15 cellular contexts compared by ENCODE assay signal in genomic region chr7:17212188-17212587, GRCh38.
DNase-seq lines count a peak whose midpoint lies in the region; ATAC-seq, FAIRE-seq and TF ChIP-seq lines count a peak whose summit lies in the region.
"Had no signal": no experiment of that assay in that cellular context is flagged by ENCODE, and none has a peak within 500 bp of the region (broad histone marks: within the 10 kb centered on the region; RNA-seq: fewer than 3 reads in every experiment).

No MANE protein-coding gene starts in this region.

- peak; percentile 62; the same call in 1 of the 3 replicates for ATAC-seq in HepG2

- H3K4me2 ChIP-seq in HepG2 (ENCODE audit: low read depth, low read length) = peak overlapping the region; percentile 36
- H3K4me2 ChIP-seq: BLaER1 had no signal

- H2AFZ ChIP-seq in HepG2 (ENCODE audit: low read length) = no peak overlapping the region

- TF ChIP-seq CTCF in HepG2 (CRISPR knock-in tag; IDR thresholded peaks at IDR 0.05) (no peak), sigmoid colon (IDR thresholded peaks at IDR 0.05) (no peak)

- in situ Hi-C loops in HepG2 (cut with HindIII; ENCODE audit: extremely low pct_ligation_motif_present, low pct_unique_long_range_greater_than_20kb) = no loop called here

- BruUV-seq in HepG2 (replicated peaks; lab: Mats Ljungman, UMichigan) = no TSS peak

- no peak for FAIRE-seq in HepG2 (lab: Jason Lieb, UNC)

- intact Hi-C loops in HepG2 (cut with micrococcal nuclease; ENCODE audit: unreplicated experiment) = no loop called here
- intact Hi-C loops in sigmoid colon (cut with DNase I) = no loop called here

- H3K27me3 ChIP-seq in HepG2 (ENCODE audit: control insufficient read depth in 1 of 2, insufficient read depth in 2 of 2, low read length in 2 of 2) (no peaks in the 10 kb centered on the region), sigmoid colon (no peaks in the 10 kb centered on the region)
- H3K27me3 ChIP-seq: BLaER1 had no signal

- no peak overlapping the region for H3K9ac ChIP-seq in HepG2 (ENCODE audit: insufficient read depth, low read depth, low read length)
- H3K9ac ChIP-seq: BLaER1 had no signal

- H3K27ac ChIP-seq in HepG2 (ENCODE audit: extremely low read length, insufficient read depth, low read length) (no peak overlapping the region), sigmoid colon (no peak overlapping the region)
- H3K27ac ChIP-seq: 22Rv1, BLaER1 had no signal

- no peaks in the 10 kb centered on the region for H3K9me3 ChIP-seq in HepG2 (ENCODE audit: low read length)
- H3K9me3 ChIP-seq in sigmoid colon = peaks cover 0 to 2% (median 0%) of the 10 kb centered on the region in 4 donors
- H3K9me3 ChIP-seq: BLaER1 had no signal

- CTCF ChIA-PET in HepG2 (lab: Yijun Ruan, JAX; ENCODE audit: low intra/inter-chr PET ratio, low total read pairs) = no interaction called here

- H3K4me1 ChIP-seq in HepG2 (ENCODE audit: insufficient read depth, low read length) = peaks cover 27% of the 10 kb centered on the region
- no peaks in the 10 kb centered on the region for H3K4me1 ChIP-seq in sigmoid colon

- no peak for TF ChIP-seq RAD21 in HepG2 (CRISPR knock-in tag; IDR thresholded peaks at IDR 0.05)

- H3K4me3 ChIP-seq in HepG2 (replicated peaks in 1 of 3; ENCODE audit: insufficient read depth in 1 of 3, low read depth in 2 of 3, low read length in 3 of 3) (no peak overlapping the region), sigmoid colon (no peak overlapping the region)
- H3K4me3 ChIP-seq: BLaER1 had no signal

- peak; percentile 29 for DNase-seq in DMS53 (lab: John Stamatoyannopoulos, UW)
- DNase-seq in DMS53 treated with DMSO at 0.1 percent for 48 hours (lab: John Stamatoyannopoulos, UW; ENCODE audit: unreplicated experiment) = no peak
- peak; percentile 50 for DNase-seq in LoVo (ENCODE audit: low spot score)
- DNase-seq in HepG2 (ENCODE audit: low spot score) = peak; percentile 48
- peak; percentile 10 for DNase-seq in renal cortical epithelial cell (ENCODE audit: low read depth)
- no peak for DNase-seq in epidermal melanocyte (ENCODE audit: insufficient read length, low spot score)
- DNase-seq in NCI-H1105 (lab: John Stamatoyannopoulos, UW) = no peak
- no peak for DNase-seq in sigmoid colon
- DNase-seq: AML-193; Caco-2; CD8-positive, alpha-beta memory T cell; GOT3; H9 had no signal

- POLR2A ChIA-PET in HepG2 (lab: Yijun Ruan, JAX) = no interaction called here

- no peaks in the 10 kb centered on the region for H4K20me1 ChIP-seq in HepG2 (ENCODE audit: insufficient read depth, low read length)
- H4K20me1 ChIP-seq: BLaER1 had no signal

- TF ChIP-seq POLR2A in HepG2 (IDR thresholded peaks at IDR 0.05; ENCODE audit: insufficient read depth in 1 of 2, low read depth in 2 of 2, low read length in 2 of 2) (no peak), sigmoid colon (IDR thresholded peaks at IDR 0.05) (no peak)

- no peaks in the 10 kb centered on the region for H3K79me2 ChIP-seq in HepG2 (ENCODE audit: insufficient read depth, low read length)

- H3K36me3 ChIP-seq in HepG2 (replicated peaks in 1 of 2; ENCODE audit: control insufficient read depth in 1 of 2, insufficient read depth in 2 of 2, low read length in 2 of 2) = no peaks in the 10 kb centered on the region
- no peaks in the 10 kb centered on the region for H3K36me3 ChIP-seq in sigmoid colon
- H3K36me3 ChIP-seq: BLaER1 had no signal

- TF ChIP-seq EP300 in HepG2 (IDR thresholded peaks at IDR 0.05; ENCODE audit: low read depth in 2 of 2, low read length in 2 of 2) (no peak; a peak in 1 of 4 replicates), HepG2 (CRISPR knock-in tag; IDR thresholded peaks at IDR 0.05; ENCODE audit: borderline replicate concordance) (no peak), sigmoid colon (IDR thresholded peaks at IDR 0.05) (no peak)

TF ChIP-seq in HepG2, 621 proteins besides CTCF, POLR2A, EP300 and RAD21 (continues in another document):
- TF ChIP-seq HMG20A (CRISPR knock-in tag; IDR thresholded peaks at IDR 0.05; ENCODE audit: borderline replicate concordance) = peak; percentile 27; the same call in 1 of the 2 replicates
- TF ChIP-seq AHDC1 (CRISPR knock-in tag; IDR thresholded peaks at IDR 0.05; ENCODE audit: borderline replicate concordance) = peak; percentile 48; the same call in 1 of the 2 replicates
- no peak for TF ChIP-seq ZNF614 (CRISPR knock-in tag; IDR thresholded peaks at IDR 0.05; ENCODE audit: borderline replicate concordance)
- no peak for TF ChIP-seq KAT2B (IDR thresholded peaks at IDR 0.05; ENCODE audit: borderline replicate concordance, low read depth, low read length)
- no peak for TF ChIP-seq ZSCAN12 (CRISPR knock-in tag; IDR thresholded peaks at IDR 0.05)
- TF ChIP-seq BCL6 (CRISPR knock-in tag; IDR thresholded peaks at IDR 0.05) = 0 out of 2 replicates have a peak, but pooled peaks have one; percentile 44
- peak; percentile 76 for TF ChIP-seq HNF4A (CRISPR knock-in tag; IDR thresholded peaks at IDR 0.05)
- peak; percentile 62; the same call in 1 of the 2 replicates for TF ChIP-seq HOMEZ (CRISPR knock-in tag; IDR thresholded peaks at IDR 0.05; ENCODE audit: low read depth)
- no peak for TF ChIP-seq SRSF4 (IDR thresholded peaks at IDR 0.05; ENCODE audit: low read depth, low read length, poor library complexity, severe bottlenecking)
- TF ChIP-seq NCOR1 (IDR thresholded peaks at IDR 0.05; ENCODE audit: borderline replicate concordance, low read length) = peak; percentile 40; the same call in 1 of the 2 replicates
- TF ChIP-seq ZNF17 (CRISPR knock-in tag; IDR thresholded peaks at IDR 0.05) = no peak
- peak; percentile 35; the same call in 1 of the 2 replicates for TF ChIP-seq POGZ (CRISPR knock-in tag; IDR thresholded peaks at IDR 0.05)
- TF ChIP-seq ZNF280B (CRISPR knock-in tag; IDR thresholded peaks at IDR 0.05; ENCODE audit: borderline replicate concordance) = no peak
- peak; percentile 40; the same call in 1 of the 2 replicates for TF ChIP-seq GATAD2A (CRISPR knock-in tag; IDR thresholded peaks at IDR 0.05)
- TF ChIP-seq ZNF644 (CRISPR knock-in tag; IDR thresholded peaks at IDR 0.05; ENCODE audit: low read depth) = peak; percentile 89

Comparison
In these comparisons a context has a peak if more than half of its experiments do, and no peak if none do; other contexts are left out.
1. DNase-seq: peak in DMS53 (single experiment), LoVo (single experiment), HepG2 (single experiment) and renal cortical epithelial cell (single experiment); none in DMS53 treated with DMSO at 0.1 percent for 48 hours (single experiment), epidermal melanocyte (single experiment), NCI-H1105 (single experiment) and sigmoid colon (single experiment).